In genomic region chr10:63268139-63268797, GRCh38 we compare ENCODE assay signal across 8 cellular contexts.
DNase-seq lines count a peak whose midpoint lies in the region; ATAC-seq and TF ChIP-seq lines count a peak whose summit lies in the region.

No MANE protein-coding gene starts in this region.

- peak overlapping the region; percentile 89 for H3K27ac ChIP-seq in RWPE1

- H3K36me3 Mint-ChIP-seq in activated CD4-positive, alpha-beta T cell treated with anti-CD3 and anti-CD28 coated beads, Interleukin-2, amount 10 ng/mL, durations not matched to agents 24 days and 14 days (ENCODE audit: low read depth) = peaks cover 5% of the 10 kb centered on the region
- H3K36me3 Mint-ChIP-seq in endothelial cell (ENCODE audit: low read depth, unreplicated experiment) = no peaks in the 10 kb centered on the region
- H3K36me3 Mint-ChIP-seq in natural killer cell treated with Interleukin-12 subunit alpha and Interleukin-12 subunit beta and Interleukin-15 and Interleukin-18, amount 100 ng/mL, for 72 hours = no peaks in the 10 kb centered on the region

- CTCF ChIA-PET in RWPE1 (lab: Yijun Ruan, JAX) (interaction anchor here (0.6 to 1.2 kb wide), 6 partner anchors 28 to 602 kb away, joined by 3 to 6 read pairs (median 4); no protein-coding TSS in a partner anchor), HEK293T (lab: Yijun Ruan, JAX) (interaction anchor here (0.5 to 2.2 kb wide), 4 partner anchors 10 to 361 kb away, joined by 3 to 14 read pairs (median 4); no protein-coding TSS in a partner anchor)

- H3K27ac Mint-ChIP-seq in activated CD4-positive, alpha-beta T cell treated with anti-CD3 and anti-CD28 coated beads, Interleukin-2, amount 10 ng/mL, durations not matched to agents 24 days and 14 days = peak overlapping the region; percentile 99
- H3K27ac Mint-ChIP-seq in endothelial cell (ENCODE audit: unreplicated experiment) = peak overlapping the region; percentile 99
- H3K27ac Mint-ChIP-seq in natural killer cell treated with Interleukin-12 subunit alpha and Interleukin-12 subunit beta and Interleukin-15 and Interleukin-18, amount 100 ng/mL, for 72 hours = peak overlapping the region; percentile 98

- no peaks in the 10 kb centered on the region for H3K27me3 Mint-ChIP-seq in activated CD4-positive, alpha-beta T cell treated with anti-CD3 and anti-CD28 coated beads, Interleukin-2, amount 10 ng/mL, durations not matched to agents 24 days and 14 days
- peaks cover 5% of the 10 kb centered on the region for H3K27me3 Mint-ChIP-seq in endothelial cell (ENCODE audit: unreplicated experiment)
- no peaks in the 10 kb centered on the region for H3K27me3 Mint-ChIP-seq in natural killer cell treated with Interleukin-12 subunit alpha and Interleukin-12 subunit beta and Interleukin-15 and Interleukin-18, amount 100 ng/mL, for 72 hours

- peak overlapping the region; percentile 93 for H3K4me3 Mint-ChIP-seq in activated CD4-positive, alpha-beta T cell treated with anti-CD3 and anti-CD28 coated beads, Interleukin-2, amount 10 ng/mL, durations not matched to agents 24 days and 14 days
- H3K4me3 Mint-ChIP-seq in endothelial cell (ENCODE audit: unreplicated experiment) = peak overlapping the region; percentile 96
- peak overlapping the region; percentile 99 for H3K4me3 Mint-ChIP-seq in natural killer cell treated with Interleukin-12 subunit alpha and Interleukin-12 subunit beta and Interleukin-15 and Interleukin-18, amount 100 ng/mL, for 72 hours

- peaks cover 16% of the 10 kb centered on the region for H3K4me1 Mint-ChIP-seq in activated CD4-positive, alpha-beta T cell treated with anti-CD3 and anti-CD28 coated beads, Interleukin-2, amount 10 ng/mL, durations not matched to agents 24 days and 14 days
- H3K4me1 Mint-ChIP-seq in endothelial cell (ENCODE audit: unreplicated experiment) = no peaks in the 10 kb centered on the region
- peaks cover 9 to 11% of the 10 kb centered on the region in 2 donors for H3K4me1 Mint-ChIP-seq in natural killer cell treated with Interleukin-12 subunit alpha and Interleukin-12 subunit beta and Interleukin-15 and Interleukin-18, amount 100 ng/mL, for 72 hours (ENCODE audit: low read depth in 2 of 2)

- intact Hi-C loops in activated CD4-positive, alpha-beta T cell treated with anti-CD3 and anti-CD28 coated beads, Interleukin-2, amount 10 ng/mL, durations not matched to agents 24 days and 14 days (cut with micrococcal nuclease) = loop anchor here (2.0 to 10.0 kb wide), 8 partner anchors 93 to 1283 kb away; partner anchors contain the start of genes EGR2 and ZNF365

- POLR2A ChIA-PET in RWPE1 (lab: Yijun Ruan, JAX; ENCODE audit: low non-redundant PET) = interaction anchor here (0.5 to 0.9 kb wide), 2 partner anchors 46 to 363 kb away, joined by 3 to 4 read pairs; no protein-coding TSS in a partner anchor
- POLR2A ChIA-PET in HEK293T (lab: Yijun Ruan, JAX) = interaction anchor here (0.6 to 1.8 kb wide), 18 partner anchors 11 to 434 kb away, joined by 3 to 9 read pairs (median 3); partner anchors contain the start of gene JMJD1C

- no peaks in the 10 kb centered on the region for H3K9me3 Mint-ChIP-seq in activated CD4-positive, alpha-beta T cell treated with anti-CD3 and anti-CD28 coated beads, Interleukin-2, amount 10 ng/mL, durations not matched to agents 24 days and 14 days
- H3K9me3 Mint-ChIP-seq in endothelial cell (ENCODE audit: unreplicated experiment) = no peaks in the 10 kb centered on the region
- H3K9me3 Mint-ChIP-seq in natural killer cell treated with Interleukin-12 subunit alpha and Interleukin-12 subunit beta and Interleukin-15 and Interleukin-18, amount 100 ng/mL, for 72 hours = no peaks in the 10 kb centered on the region

- TF ChIP-seq CTCF in RWPE1 (conservative IDR thresholded peaks at IDR 0.05; ENCODE audit: low read depth) (no peak), endothelial cell (IDR thresholded peaks at IDR 0.05; ENCODE audit: unreplicated experiment) (no peak)

- no peak for DNase-seq in activated CD4-positive, alpha-beta T cell treated with anti-CD3 and anti-CD28 coated beads, Interleukin-2, amount 10 ng/mL, durations not matched to agents 24 days and 14 days
- no peak for DNase-seq in activated CD4-positive, alpha-beta T cell treated with anti-CD3 and anti-CD28 coated beads, Interleukin-2, amount 50 U/mL, for 4 hours
- DNase-seq in RWPE1 (ENCODE audit: low spot score) (no peak), endothelial cell (ENCODE audit: low spot score) (no peak), HEK293T (ENCODE audit: extremely low spot score) (no peak)
- DNase-seq in natural killer cell treated with Interleukin-12 subunit alpha and Interleukin-12 subunit beta and Interleukin-15 and Interleukin-18, amount 100 ng/mL, for 72 hours (ENCODE audit: low spot score) = no peak
- DNase-seq in stimulated activated CD4-positive, alpha-beta T cell treated with anti-CD3 and anti-CD28 coated beads, Interleukin-4, amount 100 ng/mL, for 1 hour = no peak

- ATAC-seq in natural killer cell treated with Interleukin-12 subunit alpha and Interleukin-12 subunit beta and Interleukin-15 and Interleukin-18, amount 100 ng/mL, for 72 hours = no peak
- no peak for ATAC-seq in GM21447 (IDR thresholded peaks at IDR 0.05; ENCODE audit: unreplicated experiment)

TF ChIP-seq in HEK293T, 16 proteins besides CTCF, POLR2A, EP300 and RAD21:
- no peak for TF ChIP-seq HDGF (IDR thresholded peaks at IDR 0.05; ENCODE audit: borderline replicate concordance)
- TF ChIP-seq SP1 (IDR thresholded peaks at IDR 0.05) = no peak
- no peak for TF ChIP-seq PKNOX1 (IDR thresholded peaks at IDR 0.05)
- TF ChIP-seq FOXM1 (IDR thresholded peaks at IDR 0.05; ENCODE audit: borderline replicate concordance) = no peak
- no peak for TF ChIP-seq BHLHE40 (IDR thresholded peaks at IDR 0.05; ENCODE audit: borderline replicate concordance)
- TF ChIP-seq NFRKB (IDR thresholded peaks at IDR 0.05) = no peak
- TF ChIP-seq LEF1 (IDR thresholded peaks at IDR 0.05; ENCODE audit: borderline replicate concordance) = no peak
- TF ChIP-seq SUZ12 (IDR thresholded peaks at IDR 0.05) = no peak
- TF ChIP-seq ZNF384 (IDR thresholded peaks at IDR 0.05) = no peak; the same call in none of the 2 replicates
